ENCODE assay signal across 8 cellular contexts in genomic region chr16:2513405-2514332, GRCh38. TPM values are rescaled to one million over a fixed set of nuclear protein-coding genes. Genes with fewer than 3 reads are reported as not detected.
DNase-seq lines count a peak whose midpoint lies in the region; ATAC-seq and TF ChIP-seq lines count a peak whose summit lies in the region.

ATP6V0C (plus strand) TSS chr16:2513952; CDS start chr16:2514104, 152 bp downstream.

- 1% methylated on average over 122 of the region's 122 CpGs for WGBS in ectodermal cell, 2 experiments
- WGBS in lung, 2 donors, result 1% methylated on average over 75 to 122 of the region's 122 CpGs

- CTCF ChIA-PET in CD4-positive, alpha-beta T cell (lab: Charles Lee), result interaction anchor here (1.0 kb wide), 1 partner anchor 173 kb away, joined by 3 read pairs; the partner anchor contains the start of gene ABCA3
- CTCF ChIA-PET in activated CD8-positive, alpha-beta T cell treated with anti-CD3 and anti-CD28 coated beads for 36 hours (lab: Charles Lee), result interaction anchor here (1.8 kb wide), 1 partner anchor 12 kb away, joined by 6 read pairs; no protein-coding TSS in a partner anchor

- H3K27ac Mint-ChIP-seq in CD4-positive, alpha-beta T cell, result peak within 1 kb of the TSS; percentile 100
- H3K27ac Mint-ChIP-seq in activated CD8-positive, alpha-beta T cell treated with anti-CD3 and anti-CD28 coated beads for 36 hours, result peak within 1 kb of the TSS; percentile 96

- no peaks in the 10 kb centered on the region for H3K36me3 ChIP-seq in ectodermal cell (ENCODE audit: control insufficient read depth, insufficient read depth, low read length)
- H3K36me3 ChIP-seq in lung (ENCODE audit: control insufficient read depth in 2 of 2, insufficient read depth in 2 of 2, low read length in 2 of 2), result peaks cover 0 to under 1% of the 10 kb centered on the region in 2 donors

- POLR2A ChIA-PET in CD4-positive, alpha-beta T cell (lab: Charles Lee), result interaction anchor here (0.6 to 4.4 kb wide), 14 partner anchors 12 to 731 kb away, joined by 3 to 66 read pairs (median 4); partner anchors contain the start of genes CEMP1, ECI1, NUBP2 and PDPK1
- POLR2A ChIA-PET in activated CD8-positive, alpha-beta T cell treated with anti-CD3 and anti-CD28 coated beads for 36 hours (lab: Charles Lee), result interaction anchor here (0.8 to 3.7 kb wide), 10 partner anchors 10 to 155 kb away, joined by 3 to 26 read pairs (median 3); partner anchors contain the start of gene CEMP1

- no peaks in the 10 kb centered on the region for H3K27me3 Mint-ChIP-seq in CD4-positive, alpha-beta T cell
- no peaks in the 10 kb centered on the region for H3K27me3 Mint-ChIP-seq in activated CD8-positive, alpha-beta T cell treated with anti-CD3 and anti-CD28 coated beads for 36 hours

- peak; percentile 88 for ATAC-seq in CD4-positive, alpha-beta T cell (ENCODE audit: poor library complexity)
- ATAC-seq in GM19455 (IDR thresholded peaks at IDR 0.05; ENCODE audit: unreplicated experiment) (peak; percentile 67), lung (ENCODE audit: insufficient read depth, low FRiP score) (peak; percentile 86)
- peak; percentile 89 for ATAC-seq in activated CD8-positive, alpha-beta T cell treated with anti-CD3 and anti-CD28 coated beads for 36 hours

- intact Hi-C loops in CD4-positive, alpha-beta T cell (cut with DNase I, micrococcal nuclease), result loop anchor here (2.0 kb wide), 2 partner anchors 17 to 19 kb away; partner anchors contain the start of gene CEMP1 (in 1 of the 2)
- intact Hi-C loops in activated CD8-positive, alpha-beta T cell treated with anti-CD3 and anti-CD28 coated beads for 36 hours (cut with micrococcal nuclease), result no loop called here

- H3K36me3 Mint-ChIP-seq in CD4-positive, alpha-beta T cell (ENCODE audit: low read depth), result peaks cover 52% of the 10 kb centered on the region
- peaks cover 11% of the 10 kb centered on the region for H3K36me3 Mint-ChIP-seq in activated CD8-positive, alpha-beta T cell treated with anti-CD3 and anti-CD28 coated beads for 36 hours (ENCODE audit: low read depth)

- no peak for TF ChIP-seq CTCF in CD4-positive, alpha-beta T cell (IDR thresholded peaks at IDR 0.05)
- no peak for TF ChIP-seq CTCF in activated CD8-positive, alpha-beta T cell treated with anti-CD3 and anti-CD28 coated beads for 36 hours (IDR thresholded peaks at IDR 0.05)
- no peak for TF ChIP-seq CTCF in lung (IDR thresholded peaks at IDR 0.05; ENCODE audit: control extremely low read depth, extremely low read depth)

- peak; percentile 84 to 93 (median 89) for DNase-seq in CD4-positive, alpha-beta T cell
- peak; percentile 84 for DNase-seq in HK-2 (ENCODE audit: unreplicated experiment)
- peak; percentile 72 for DNase-seq in NCI-H82 treated with DMSO at 0.1 percent for 48 hours (lab: John Stamatoyannopoulos, UW; ENCODE audit: unreplicated experiment)
- peak; percentile 93 for DNase-seq in activated CD8-positive, alpha-beta T cell treated with anti-CD3 and anti-CD28 coated beads for 36 hours
- DNase-seq in lung (ENCODE audit: low spot score), result peak; percentile 93
- peak; percentile 77 to 86 (median 79) for DNase-seq in stimulated activated CD4-positive, alpha-beta T cell treated with anti-CD3 and anti-CD28 coated beads, TNF-alpha, amount 100 ng/mL, for 24 hours (ENCODE audit: low read depth in 3 of 3)

- H3K9me3 Mint-ChIP-seq in CD4-positive, alpha-beta T cell, result no peaks in the 10 kb centered on the region
- no peaks in the 10 kb centered on the region for H3K9me3 Mint-ChIP-seq in activated CD8-positive, alpha-beta T cell treated with anti-CD3 and anti-CD28 coated beads for 36 hours

- no peaks in the 10 kb centered on the region for H3K9me3 ChIP-seq in CD4-positive, alpha-beta T cell (ENCODE audit: control insufficient read depth, low read length)
- no peaks in the 10 kb centered on the region for H3K9me3 ChIP-seq in ectodermal cell (ENCODE audit: control insufficient read depth, low read length)
- H3K9me3 ChIP-seq in lung (ENCODE audit: control insufficient read depth in 2 of 2, insufficient read depth in 1 of 2, low read length in 1 of 2), result no peaks in the 10 kb centered on the region

- H3K4me1 ChIP-seq in ectodermal cell (ENCODE audit: control insufficient read depth, insufficient read depth, low read length) (peaks cover 41% of the 10 kb centered on the region), lung (ENCODE audit: control insufficient read depth in 2 of 2, insufficient read depth in 2 of 2, low read length in 2 of 2) (peaks cover 15 to 32% of the 10 kb centered on the region in 2 donors)

- peak within 1 kb of the TSS; percentile 95 for H3K4me3 Mint-ChIP-seq in CD4-positive, alpha-beta T cell
- peak within 1 kb of the TSS; percentile 94 for H3K4me3 Mint-ChIP-seq in activated CD8-positive, alpha-beta T cell treated with anti-CD3 and anti-CD28 coated beads for 36 hours

- no peaks in the 10 kb centered on the region for H3K27me3 ChIP-seq in CD4-positive, alpha-beta T cell (ENCODE audit: control insufficient read depth, insufficient read depth, low read length)
- H3K27me3 ChIP-seq in ectodermal cell (ENCODE audit: control insufficient read depth, insufficient read depth, low read length, poor library complexity, severe bottlenecking) (no peaks in the 10 kb centered on the region), lung (ENCODE audit: control insufficient read depth, insufficient read depth) (no peaks in the 10 kb centered on the region)

- H3K4me1 Mint-ChIP-seq in CD4-positive, alpha-beta T cell (ENCODE audit: low read depth), result peaks cover 60% of the 10 kb centered on the region
- peaks cover 48% of the 10 kb centered on the region for H3K4me1 Mint-ChIP-seq in activated CD8-positive, alpha-beta T cell treated with anti-CD3 and anti-CD28 coated beads for 36 hours (ENCODE audit: low read depth)

- H3K4me3 ChIP-seq in ectodermal cell (ENCODE audit: insufficient read depth, low read depth, low read length), result peak within 1 kb of the TSS; percentile 90
- H3K4me3 ChIP-seq in lung, result peak within 1 kb of the TSS; percentile 86

- H3K27ac ChIP-seq in CD4-positive, alpha-beta T cell (ENCODE audit: low read depth, low read length), result peak within 1 kb of the TSS; percentile 96
- H3K27ac ChIP-seq in ectodermal cell (ENCODE audit: insufficient read depth, low read depth, low read length, poor library complexity, severe bottlenecking) (peak within 1 kb of the TSS; percentile 94), lung (ENCODE audit: low read depth in 1 of 2, low read length in 1 of 2) (peak within 1 kb of the TSS; percentile 96 to 97)

RNA-seq across cellular contexts. Expression of gene ATP6V0C, which starts in this region (rescaled TPM):
- 100 to 1,000 TPM; 224 to 234 TPM for total RNA-seq in CD4-positive, alpha-beta T cell
- 10 to 100 TPM; 85.9 to 88.6 TPM for total RNA-seq in activated CD8-positive, alpha-beta T cell treated with anti-CD3 and anti-CD28 coated beads for 36 hours
- polyA plus RNA-seq in ectodermal cell (2013, experiment 1 of 4), result 193 TPM
- polyA plus RNA-seq in ectodermal cell (2013, experiment 2 of 4), result 182 TPM
- polyA plus RNA-seq in ectodermal cell (2013, experiment 3 of 4), result 196 TPM
- 224 TPM for polyA plus RNA-seq in ectodermal cell (2013, experiment 4 of 4)
- total RNA-seq in lung, result 100 to 1,000 TPM in 1 of 2 donors, 10 to 100 TPM in 1; 39.0 to 297 TPM
- polyA plus RNA-seq in lung, result 100 to 1,000 TPM; 203 to 410 TPM

Comparison
In these comparisons a context has a peak if more than half of its experiments do, and no peak if none do; other contexts are left out.
1. Peak in every context shown above with its lines: DNase-seq, ATAC-seq, H3K4me3 ChIP-seq and H3K27ac ChIP-seq.